ENCODE assay signal across 1 cellular context in genomic region chr1:21329209-21329844, GRCh38.
TF ChIP-seq lines count a peak whose summit lies in the region.

No MANE protein-coding gene starts in this region.

TF ChIP-seq in H1, 55 proteins besides CTCF, POLR2A, EP300 and RAD21 (continued from another document):
- no peak for TF ChIP-seq TBP (IDR thresholded peaks at IDR 0.05; ENCODE audit: low read depth, low read length)
